In the genomic region with DNA sequence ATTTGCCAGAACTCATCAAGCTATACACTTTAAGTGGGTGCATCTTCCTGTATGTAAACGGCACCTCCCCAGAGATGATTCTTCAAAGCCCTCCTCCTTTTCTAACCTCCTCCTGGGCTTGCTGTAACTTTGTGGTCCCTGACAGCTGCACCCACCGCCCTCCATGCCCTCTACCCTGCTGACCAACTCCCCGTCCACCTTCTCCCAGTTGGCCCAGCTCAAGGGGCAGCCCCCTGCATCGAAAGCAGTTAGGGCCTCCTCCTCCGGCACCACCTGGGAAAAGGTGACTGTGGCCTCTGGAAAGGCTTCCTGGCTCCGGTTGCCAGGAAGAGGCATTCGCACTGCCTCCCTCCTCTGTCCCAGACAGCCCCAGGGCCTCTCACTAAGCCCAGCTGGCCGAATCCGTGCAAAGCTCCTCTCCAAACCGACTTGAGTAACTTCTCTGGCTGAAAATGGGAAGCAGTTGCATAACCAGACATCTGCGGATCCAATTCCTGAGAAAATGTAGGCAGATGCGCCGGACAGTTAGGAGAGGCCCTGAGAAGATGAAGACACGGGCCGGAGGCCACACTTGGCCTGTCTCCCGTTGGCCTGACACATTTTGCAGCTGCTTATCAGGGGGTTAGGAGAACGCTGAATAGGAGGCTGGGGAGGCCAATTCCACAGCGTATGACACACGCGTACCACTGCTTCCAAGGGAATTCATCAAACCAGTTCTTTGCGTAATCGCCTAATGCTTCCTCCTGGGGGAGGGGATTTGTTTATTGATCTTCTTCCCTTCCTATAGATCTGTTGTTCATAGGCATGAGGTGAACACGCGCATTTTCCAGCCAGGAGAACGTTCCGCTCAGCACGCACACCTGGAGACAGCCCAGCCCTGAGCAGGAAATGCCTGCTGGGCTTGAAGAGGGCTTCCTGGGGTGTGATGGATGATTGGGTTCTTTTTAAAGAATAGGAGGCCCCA, we compare ENCODE assay signal across 1 cellular context.
TF ChIP-seq lines count a peak whose summit lies in the region.

No MANE protein-coding gene starts in this region.

TF ChIP-seq in IMR-90, 13 proteins besides CTCF, POLR2A, EP300 and RAD21 (continued from another document):
- TF ChIP-seq CHD1 (IDR thresholded peaks at IDR 0.05; ENCODE audit: low read depth, low read length), result no peak
- TF ChIP-seq SMC3 (IDR thresholded peaks at IDR 0.05; ENCODE audit: low read depth, low read length), result peak; percentile 21
- TF ChIP-seq, protein P1, sequence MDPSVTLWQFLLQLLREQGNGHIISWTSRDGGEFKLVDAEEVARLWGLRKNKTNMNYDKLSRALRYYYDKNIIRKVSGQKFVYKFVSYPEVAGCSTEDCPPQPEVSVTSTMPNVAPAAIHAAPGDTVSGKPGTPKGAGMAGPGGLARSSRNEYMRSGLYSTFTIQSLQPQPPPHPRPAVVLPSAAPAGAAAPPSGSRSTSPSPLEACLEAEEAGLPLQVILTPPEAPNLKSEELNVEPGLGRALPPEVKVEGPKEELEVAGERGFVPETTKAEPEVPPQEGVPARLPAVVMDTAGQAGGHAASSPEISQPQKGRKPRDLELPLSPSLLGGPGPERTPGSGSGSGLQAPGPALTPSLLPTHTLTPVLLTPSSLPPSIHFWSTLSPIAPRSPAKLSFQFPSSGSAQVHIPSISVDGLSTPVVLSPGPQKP (IDR thresholded peaks at IDR 0.05; ENCODE audit: borderline replicate concordance, low read depth, low read length), result no peak
- TF ChIP-seq CEBPB (IDR thresholded peaks at IDR 0.05; ENCODE audit: low read depth, low read length), result peak; percentile 92
- no peak; the same call in 1 of the 2 replicates for TF ChIP-seq NFE2L2 (IDR thresholded peaks at IDR 0.05; ENCODE audit: low read depth, low read length)
- TF ChIP-seq MXI1 (IDR thresholded peaks at IDR 0.05; ENCODE audit: borderline replicate concordance, low read depth, low read length), result no peak
- no peak; the same call in 1 of the 2 replicates for TF ChIP-seq MAFK (IDR thresholded peaks at IDR 0.05; ENCODE audit: low read depth, low read length)
- TF ChIP-seq FOS (IDR thresholded peaks at IDR 0.05; ENCODE audit: low read depth, low read length), result peak; percentile 96
- TF ChIP-seq, protein P2, sequence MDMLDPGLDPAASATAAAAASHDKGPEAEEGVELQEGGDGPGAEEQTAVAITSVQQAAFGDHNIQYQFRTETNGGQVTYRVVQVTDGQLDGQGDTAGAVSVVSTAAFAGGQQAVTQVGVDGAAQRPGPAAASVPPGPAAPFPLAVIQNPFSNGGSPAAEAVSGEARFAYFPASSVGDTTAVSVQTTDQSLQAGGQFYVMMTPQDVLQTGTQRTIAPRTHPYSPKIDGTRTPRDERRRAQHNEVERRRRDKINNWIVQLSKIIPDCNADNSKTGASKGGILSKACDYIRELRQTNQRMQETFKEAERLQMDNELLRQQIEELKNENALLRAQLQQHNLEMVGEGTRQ (IDR thresholded peaks at IDR 0.05; ENCODE audit: low read depth, low read length), result 0 out of 2 replicates have a peak, but pooled peaks have one; percentile 3
- 0 out of 2 replicates have a peak, but pooled peaks have one; percentile 3 for TF ChIP-seq RFX5 (IDR thresholded peaks at IDR 0.05; ENCODE audit: low read depth, low read length)
- peak; percentile 74 for TF ChIP-seq MAZ (IDR thresholded peaks at IDR 0.05; ENCODE audit: borderline replicate concordance, low read depth, low read length)
- peak; percentile 94 for TF ChIP-seq BHLHE40 (IDR thresholded peaks at IDR 0.05; ENCODE audit: low read depth, low read length)
